ENCODE assay signal across 20 cellular contexts in the genomic region with DNA sequence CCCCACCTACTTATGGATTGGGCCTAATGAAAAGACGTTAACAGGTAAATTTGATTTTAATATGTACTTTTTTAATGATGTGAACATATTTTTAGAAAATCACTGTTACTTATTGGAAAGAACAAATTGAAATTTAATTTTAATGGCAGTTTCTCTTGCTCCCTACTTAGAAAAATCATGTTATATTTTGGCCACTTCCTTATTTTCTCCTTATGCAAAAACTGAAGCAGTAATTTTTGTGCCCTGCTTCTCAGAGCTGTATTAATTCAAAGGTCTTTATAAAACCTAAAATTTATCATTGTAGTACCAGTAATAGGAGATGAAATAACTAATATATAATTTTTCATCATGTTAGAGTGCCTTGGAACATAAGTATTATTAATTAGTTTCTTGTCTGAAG. TPM values are rescaled to one million over a fixed set of nuclear protein-coding genes. Genes with fewer than 3 reads are reported as not detected.
DNase-seq lines count a peak whose midpoint lies in the region; ATAC-seq, FAIRE-seq and TF ChIP-seq lines count a peak whose summit lies in the region.
"Had no signal": no experiment of that assay in that cellular context is flagged by ENCODE, and none has a peak within 500 bp of the region (broad histone marks: within the 10 kb centered on the region; RNA-seq: fewer than 3 reads in every experiment).

No MANE protein-coding gene starts in this region.

- no peak for ATAC-seq in A549
- no peak for ATAC-seq in HG03280 (IDR thresholded peaks at IDR 0.05; ENCODE audit: unreplicated experiment)
- ATAC-seq in stimulated activated naive CD8-positive, alpha-beta T cell treated with anti-CD3 and anti-CD28 coated beads, Interleukin-15, amount 100 ng/mL, for 72 hours, result no peak
- ATAC-seq: HCT116 had no signal

- POLR2A ChIA-PET in A549 (lab: Yijun Ruan, JAX), result no interaction called here

- H3K4me3 Mint-ChIP-seq in stimulated activated naive CD8-positive, alpha-beta T cell treated with anti-CD3 and anti-CD28 coated beads, Interleukin-15, amount 100 ng/mL, for 72 hours, result no peak overlapping the region
- H3K4me3 Mint-ChIP-seq: CD4-positive, alpha-beta memory T cell had no signal

- WGBS in A549 (ENCODE audit: missing lambda C conversion rate), result 61% methylated on average over 1 of the region's 1 CpG

- peaks cover 0 to 3% of the 10 kb centered on the region in 2 donors for H3K9me3 Mint-ChIP-seq in stimulated activated naive CD8-positive, alpha-beta T cell treated with anti-CD3 and anti-CD28 coated beads, Interleukin-15, amount 100 ng/mL, for 72 hours
- H3K9me3 Mint-ChIP-seq: CD4-positive, alpha-beta memory T cell had no signal

- TF ChIP-seq CTCF in A549 (IDR thresholded peaks at IDR 0.05), result no peak

- peak; percentile 51 for FAIRE-seq in A549 (lab: Jason Lieb, UNC)
- FAIRE-seq in GM12891 (lab: Jason Lieb, UNC), result no peak
- FAIRE-seq: D721Med, H54 had no signal

- no peak overlapping the region for H3K4me3 ChIP-seq in A549
- H3K4me3 ChIP-seq: GM23248 had no signal

- CTCF ChIA-PET in A549 (lab: Yijun Ruan, JAX), result interaction anchor here (1.3 kb wide), 1 partner anchor 69 kb away, joined by 3 read pairs; no protein-coding TSS in a partner anchor

- no peaks in the 10 kb centered on the region for H3K9me3 ChIP-seq in A549

- H3K27ac ChIP-seq in A549, result no peak overlapping the region
- H3K27ac ChIP-seq: C4-2B, GM23248 had no signal

- TF ChIP-seq POLR2A in A549 (IDR thresholded peaks at IDR 0.05; ENCODE audit: low read length) (no peak), GM12891 (IDR thresholded peaks at IDR 0.05; ENCODE audit: low read depth, low read length) (no peak)

- no peaks in the 10 kb centered on the region for H3K4me1 ChIP-seq in A549
- H3K4me1 ChIP-seq: BE2C had no signal

- no peak overlapping the region for H3K27ac Mint-ChIP-seq in stimulated activated naive CD8-positive, alpha-beta T cell treated with anti-CD3 and anti-CD28 coated beads, Interleukin-15, amount 100 ng/mL, for 72 hours
- H3K27ac Mint-ChIP-seq: CD4-positive, alpha-beta memory T cell had no signal

- H3K4me1 Mint-ChIP-seq in stimulated activated naive CD8-positive, alpha-beta T cell treated with anti-CD3 and anti-CD28 coated beads, Interleukin-15, amount 100 ng/mL, for 72 hours, result peaks cover 34% of the 10 kb centered on the region

- DNase-seq in A549 (ENCODE audit: low read depth in 1 of 2, low spot score in 1 of 2) (no peak), GM12891 (ENCODE audit: insufficient read length, low spot score) (no peak), MV-4-11 (lab: John Stamatoyannopoulos, UW) (peak; percentile 18), OCI-M1 (lab: John Stamatoyannopoulos, UW) (peak; percentile 38), NCI-H1048 (lab: John Stamatoyannopoulos, UW) (no peak), NCI-H1417 treated with DMSO at 0.1 percent for 48 hours (lab: John Stamatoyannopoulos, UW) (no peak)
- DNase-seq in stimulated activated naive CD8-positive, alpha-beta T cell treated with anti-CD3 and anti-CD28 coated beads, Interleukin-15, amount 100 ng/mL, for 72 hours, result no peak
- DNase-seq: BE2C; CD4-positive, alpha-beta memory T cell; COR-L47; DMS153; DMS79 treated with DMSO at 0.1 percent for 48 hours; GDM1; GM23248; IMR-90 had no signal

- TF ChIP-seq RAD21 in A549 (conservative IDR thresholded peaks at IDR 0.05 in 1 of 2, IDR thresholded peaks at IDR 0.05 in 1 of 2), result no peak

- no peaks in the 10 kb centered on the region for H3K27me3 Mint-ChIP-seq in stimulated activated naive CD8-positive, alpha-beta T cell treated with anti-CD3 and anti-CD28 coated beads, Interleukin-15, amount 100 ng/mL, for 72 hours
- H3K27me3 Mint-ChIP-seq: CD4-positive, alpha-beta memory T cell had no signal

- H3K4me2 ChIP-seq in A549, result no peak overlapping the region

- TF ChIP-seq EP300 in A549 (IDR thresholded peaks at IDR 0.05), result no peak

TF ChIP-seq in A549, 52 proteins besides CTCF, POLR2A, EP300 and RAD21 (continues in another document):
- no peak for TF ChIP-seq FOSL2 (IDR thresholded peaks at IDR 0.05)
- TF ChIP-seq FOSL2 (CRISPR knock-in tag; IDR thresholded peaks at IDR 0.05), result no peak
- TF ChIP-seq, protein P1, sequence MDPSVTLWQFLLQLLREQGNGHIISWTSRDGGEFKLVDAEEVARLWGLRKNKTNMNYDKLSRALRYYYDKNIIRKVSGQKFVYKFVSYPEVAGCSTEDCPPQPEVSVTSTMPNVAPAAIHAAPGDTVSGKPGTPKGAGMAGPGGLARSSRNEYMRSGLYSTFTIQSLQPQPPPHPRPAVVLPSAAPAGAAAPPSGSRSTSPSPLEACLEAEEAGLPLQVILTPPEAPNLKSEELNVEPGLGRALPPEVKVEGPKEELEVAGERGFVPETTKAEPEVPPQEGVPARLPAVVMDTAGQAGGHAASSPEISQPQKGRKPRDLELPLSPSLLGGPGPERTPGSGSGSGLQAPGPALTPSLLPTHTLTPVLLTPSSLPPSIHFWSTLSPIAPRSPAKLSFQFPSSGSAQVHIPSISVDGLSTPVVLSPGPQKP (IDR thresholded peaks at IDR 0.05; ENCODE audit: low read depth, low read length), result no peak

TF ChIP-seq in GM12891, 5 proteins besides CTCF, POLR2A, EP300 and RAD21:
- no peak for TF ChIP-seq POLR2AphosphoS5 (IDR thresholded peaks at IDR 0.05; ENCODE audit: low read depth, low read length)
- peak; percentile 74 for TF ChIP-seq SPI1 (IDR thresholded peaks at IDR 0.05; ENCODE audit: low read depth, low read length)

RNA-seq across cellular contexts. Expression of gene ZPBP2, which starts 2.8 kb away (rescaled TPM):
- polyA plus RNA-seq in A549 (2011; rRNA removed) (not detected in 2 replicates), A549 (2017; fragmentation: RNase III; extraction: RNeasy Plus Mini Kit Qiagen cat#74134 plus additional on column Dnase treatment) (not detected in 3 replicates)
- not detected in 2 replicates for polyA plus RNA-seq in A549 (2012; cell fraction: cytosol; rRNA removed)
- not detected in 2 replicates for polyA plus RNA-seq in A549 (2012; cell fraction: nucleus; rRNA removed)
- polyA minus RNA-seq in A549 (2011; rRNA and poly(A)+ RNA removed), result not detected in 2 replicates
- 1.2 TPM for polyA plus RNA-seq in GM12891 (2012; ENCODE audit: low read depth, missing spikeins)
- polyA plus RNA-seq: GM23248, IMR-90 had no signal

RNA-seq across cellular contexts. Expression of gene IKZF3, which starts 6.7 kb away (rescaled TPM):
- polyA plus RNA-seq in A549 (2011; rRNA removed) (not detected in 2 replicates), A549 (2017; fragmentation: RNase III; extraction: RNeasy Plus Mini Kit Qiagen cat#74134 plus additional on column Dnase treatment) (not detected in 3 replicates)
- polyA plus RNA-seq in A549 (2012; cell fraction: cytosol; rRNA removed), result not detected in 2 replicates
- not detected in 2 replicates for polyA plus RNA-seq in A549 (2012; cell fraction: nucleus; rRNA removed)
- under 0.01 TPM in 1 of 2 replicates, not detected in the other for polyA minus RNA-seq in A549 (2011; rRNA and poly(A)+ RNA removed)
- 19.9 TPM for polyA plus RNA-seq in GM12891 (2012; ENCODE audit: low read depth, missing spikeins)
- polyA plus RNA-seq: IMR-90 had no signal

RNA-seq across cellular contexts. Expression of gene GSDMB, which starts 47.7 kb away (rescaled TPM):
- polyA plus RNA-seq in A549 (2011; rRNA removed) (7.7 and 9.4 TPM in 2 replicates), A549 (2017; fragmentation: RNase III; extraction: RNeasy Plus Mini Kit Qiagen cat#74134 plus additional on column Dnase treatment) (4.9 to 6.8 TPM (median 6.4 TPM) in 3 replicates)
- 1.8 and 2.0 TPM in 2 replicates for polyA plus RNA-seq in A549 (2012; cell fraction: cytosol; rRNA removed)
- polyA plus RNA-seq in A549 (2012; cell fraction: nucleus; rRNA removed), result 11.7 and 22.0 TPM in 2 replicates
- 3.8 and 5.5 TPM in 2 replicates for polyA minus RNA-seq in A549 (2011; rRNA and poly(A)+ RNA removed)
- polyA plus RNA-seq in GM12891 (2012; ENCODE audit: low read depth, missing spikeins), result 8.2 TPM

RNA-seq across cellular contexts. Expression of gene ORMDL3, which starts 56.6 kb away (rescaled TPM):
- polyA plus RNA-seq in A549 (2011; rRNA removed) (26.9 and 49.0 TPM in 2 replicates), A549 (2017; fragmentation: RNase III; extraction: RNeasy Plus Mini Kit Qiagen cat#74134 plus additional on column Dnase treatment) (41.4 to 52.1 TPM (median 51.0 TPM) in 3 replicates)
- 31.2 and 40.7 TPM in 2 replicates for polyA plus RNA-seq in A549 (2012; cell fraction: cytosol; rRNA removed)
- polyA plus RNA-seq in A549 (2012; cell fraction: nucleus; rRNA removed), result 38.5 and 47.4 TPM in 2 replicates
- 73.7 and 97.9 TPM in 2 replicates for polyA minus RNA-seq in A549 (2011; rRNA and poly(A)+ RNA removed)
- polyA plus RNA-seq in GM12891 (2012; ENCODE audit: low read depth, missing spikeins), result 83.4 TPM

RNA-seq across cellular contexts. Expression of gene LRRC3C, which starts 56.8 kb away (rescaled TPM):
- not detected in 2 replicates for polyA plus RNA-seq in A549 (2011; rRNA removed)
- not detected in 2 replicates for polyA plus RNA-seq in A549 (2012; cell fraction: cytosol; rRNA removed)
- 0.11 TPM in 1 of 2 replicates, not detected in the other for polyA plus RNA-seq in A549 (2012; cell fraction: nucleus; rRNA removed)
- polyA plus RNA-seq in A549 (2017; fragmentation: RNase III; extraction: RNeasy Plus Mini Kit Qiagen cat#74134 plus additional on column Dnase treatment), result not detected in 3 replicates
- not detected in 2 replicates for polyA minus RNA-seq in A549 (2011; rRNA and poly(A)+ RNA removed)
- not detected for polyA plus RNA-seq in GM12891 (2012; ENCODE audit: low read depth, missing spikeins)
- polyA plus RNA-seq: CD4-positive, alpha-beta memory T cell; GM23248; IMR-90 had no signal

Comparison
In these comparisons a context has a peak if more than half of its experiments do, and no peak if none do; other contexts are left out.
1. DNase-seq: peak in MV-4-11 (single experiment) and OCI-M1 (single experiment); none in A549 (0 of 2), GM12891 (single experiment), NCI-H1048 (single experiment), NCI-H1417 treated with DMSO at 0.1 percent for 48 hours (single experiment) and stimulated activated naive CD8-positive, alpha-beta T cell treated with anti-CD3 and anti-CD28 coated beads, Interleukin-15, amount 100 ng/mL, for 72 hours (0 of 2).